In genomic region chr6:34890526-34890910, GRCh38 we compare ENCODE assay signal across 1 cellular context.
TF ChIP-seq lines count a peak whose summit lies in the region.

No MANE protein-coding gene starts in this region.

TF ChIP-seq in HepG2, 621 proteins besides CTCF, POLR2A, EP300 and RAD21:
- TF ChIP-seq ZSCAN21 (CRISPR knock-in tag; IDR thresholded peaks at IDR 0.05; ENCODE audit: borderline replicate concordance) = no peak
- no peak for TF ChIP-seq ZNF343 (CRISPR knock-in tag; IDR thresholded peaks at IDR 0.05)
- no peak for TF ChIP-seq GFI1 (CRISPR knock-in tag; IDR thresholded peaks at IDR 0.05; ENCODE audit: borderline replicate concordance)
- TF ChIP-seq ISX (CRISPR knock-in tag; conservative IDR thresholded peaks at IDR 0.05) = no peak
- no peak for TF ChIP-seq ZFP62 (CRISPR knock-in tag; IDR thresholded peaks at IDR 0.05)
- TF ChIP-seq DR1 (CRISPR knock-in tag; IDR thresholded peaks at IDR 0.05) = no peak
- TF ChIP-seq ZKSCAN5 (CRISPR knock-in tag; IDR thresholded peaks at IDR 0.05) = no peak
- TF ChIP-seq SP4 (CRISPR knock-in tag; IDR thresholded peaks at IDR 0.05) = no peak
- no peak for TF ChIP-seq NCOR1 (IDR thresholded peaks at IDR 0.05; ENCODE audit: borderline replicate concordance, low read length)
- no peak for TF ChIP-seq ZNF10 (CRISPR knock-in tag; IDR thresholded peaks at IDR 0.05; ENCODE audit: borderline replicate concordance, low read depth)
- no peak for TF ChIP-seq SNAPC4 (CRISPR knock-in tag; IDR thresholded peaks at IDR 0.05)
- TF ChIP-seq THAP11 (CRISPR knock-in tag; IDR thresholded peaks at IDR 0.05) = no peak
- no peak for TF ChIP-seq ARID4A (CRISPR knock-in tag; IDR thresholded peaks at IDR 0.05; ENCODE audit: borderline replicate concordance)
- TF ChIP-seq ZFAT (CRISPR knock-in tag; conservative IDR thresholded peaks at IDR 0.05) = no peak
- no peak for TF ChIP-seq EHMT2 (IDR thresholded peaks at IDR 0.05; ENCODE audit: borderline replicate concordance, low read depth, low read length)
- TF ChIP-seq ZNF446 (CRISPR knock-in tag; IDR thresholded peaks at IDR 0.05) = no peak
